ENCODE assay signal across 1 cellular context in the genomic region with DNA sequence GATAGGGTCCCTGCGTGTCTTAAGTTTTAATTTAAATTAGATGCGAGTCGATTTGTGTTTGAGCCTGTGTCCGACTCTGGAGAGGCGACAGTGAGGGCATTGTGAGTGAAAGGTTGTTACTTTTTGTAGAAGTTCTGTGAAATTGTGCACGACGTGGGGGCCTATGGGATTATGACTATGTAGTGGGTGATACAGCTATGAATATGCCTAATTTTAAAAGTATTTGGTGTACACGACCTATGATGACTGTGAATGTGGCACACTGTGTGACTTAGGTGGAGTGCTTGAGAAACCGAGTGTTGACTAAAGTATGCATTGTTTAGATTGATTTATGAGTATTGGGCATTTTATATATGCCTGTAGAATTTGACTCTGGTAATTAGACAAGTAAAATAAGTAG.
TF ChIP-seq lines count a peak whose summit lies in the region.

No MANE protein-coding gene starts in this region.

TF ChIP-seq in K562, 482 proteins besides CTCF, POLR2A, EP300 and RAD21:
- TF ChIP-seq RFX1 (IDR thresholded peaks at IDR 0.05) (no peak), ZBTB43 (CRISPR knock-in tag; IDR thresholded peaks at IDR 0.05) (no peak), NFYB (IDR thresholded peaks at IDR 0.05; ENCODE audit: extremely low read depth, insufficient read length) (no peak), ZNF609 (CRISPR knock-in tag; IDR thresholded peaks at IDR 0.05; ENCODE audit: borderline replicate concordance) (no peak), ZKSCAN1 (IDR thresholded peaks at IDR 0.05; ENCODE audit: low read depth, low read length) (no peak), MYNN (IDR thresholded peaks at IDR 0.05) (no peak), MYNN (CRISPR knock-in tag; IDR thresholded peaks at IDR 0.05) (no peak), ELF1 (tag; IDR thresholded peaks at IDR 0.05) (no peak), CBX3 (IDR thresholded peaks at IDR 0.05; ENCODE audit: borderline replicate concordance in 1 of 2, low read length in 2 of 2) (no peak)
- TF ChIP-seq, protein P1, sequence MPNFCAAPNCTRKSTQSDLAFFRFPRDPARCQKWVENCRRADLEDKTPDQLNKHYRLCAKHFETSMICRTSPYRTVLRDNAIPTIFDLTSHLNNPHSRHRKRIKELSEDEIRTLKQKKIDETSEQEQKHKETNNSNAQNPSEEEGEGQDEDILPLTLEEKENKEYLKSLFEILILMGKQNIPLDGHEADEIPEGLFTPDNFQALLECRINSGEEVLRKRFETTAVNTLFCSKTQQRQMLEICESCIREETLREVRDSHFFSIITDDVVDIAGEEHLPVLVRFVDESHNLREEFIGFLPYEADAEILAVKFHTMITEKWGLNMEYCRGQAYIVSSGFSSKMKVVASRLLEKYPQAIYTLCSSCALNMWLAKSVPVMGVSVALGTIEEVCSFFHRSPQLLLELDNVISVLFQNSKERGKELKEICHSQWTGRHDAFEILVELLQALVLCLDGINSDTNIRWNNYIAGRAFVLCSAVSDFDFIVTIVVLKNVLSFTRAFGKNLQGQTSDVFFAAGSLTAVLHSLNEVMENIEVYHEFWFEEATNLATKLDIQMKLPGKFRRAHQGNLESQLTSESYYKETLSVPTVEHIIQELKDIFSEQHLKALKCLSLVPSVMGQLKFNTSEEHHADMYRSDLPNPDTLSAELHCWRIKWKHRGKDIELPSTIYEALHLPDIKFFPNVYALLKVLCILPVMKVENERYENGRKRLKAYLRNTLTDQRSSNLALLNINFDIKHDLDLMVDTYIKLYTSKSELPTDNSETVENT (CRISPR knock-in tag; IDR thresholded peaks at IDR 0.05) = no peak
